ENCODE assay signal across 1 cellular context in genomic region chr4:20251061-20251795, GRCh38.
TF ChIP-seq lines count a peak whose summit lies in the region.

No MANE protein-coding gene starts in this region.

TF ChIP-seq in HEK293, 187 proteins besides CTCF, POLR2A, EP300 and RAD21 (continued from another document):
- TF ChIP-seq KLF17 (tag by site-specific recombination; IDR thresholded peaks at IDR 0.05) (no peak), ZNF558 (tag by site-specific recombination; IDR thresholded peaks at IDR 0.05) (no peak), KLF8 (tag by site-specific recombination; IDR thresholded peaks at IDR 0.05) (peak; percentile 49; the same call in 1 of the 2 replicates), ZNF707 (tag by site-specific recombination; IDR thresholded peaks at IDR 0.05) (no peak), ZNF37A (tag by site-specific recombination; IDR thresholded peaks at IDR 0.05) (no peak), PRDM10 (tag by site-specific recombination; IDR thresholded peaks at IDR 0.05) (0 out of 2 replicates have a peak, but pooled peaks have one; percentile 45), PRDM1 (tag by site-specific recombination; IDR thresholded peaks at IDR 0.05) (0 out of 2 replicates have a peak, but pooled peaks have one; percentile 5), ZNF692 (tag by site-specific recombination; IDR thresholded peaks at IDR 0.05) (peak; percentile 78), ZNF394 (tag by site-specific recombination; IDR thresholded peaks at IDR 0.05; ENCODE audit: borderline replicate concordance) (no peak)
